Comparison of ENCODE assay signal across 20 cellular contexts in genomic region chr6:88520445-88520844, GRCh38.
"Had no signal": no experiment of that assay in that cellular context is flagged by ENCODE, and none has a peak within 500 bp of the region (broad histone marks: within the 10 kb centered on the region; RNA-seq: fewer than 3 reads in every experiment).

No MANE protein-coding gene starts in this region.

- DNase-seq: dermis blood vessel endothelial cell; effector memory CD8-positive, alpha-beta T cell; erythroblast; left ventricle myocardium superior; lower lobe of right lung; naive thymus-derived CD8-positive, alpha-beta T cell; nephron progenitor cell; ovary; posterior cingulate gyrus; psoas muscle; spleen; stimulated activated CD4-positive, alpha-beta T cell treated with anti-CD3 and anti-CD28 coated beads, Interleukin-4, amount 100 ng/mL, for 4 hours; stimulated activated naive CD8-positive, alpha-beta T cell treated with anti-CD3 and anti-CD28 coated beads, Interleukin-15, Interleukin-2, amounts not matched to agents 100 U/mL and 50 U/mL, for 24 hours; substantia nigra; testis; tibial artery; upper lobe of left lung had no signal

- H3K4me1 ChIP-seq: lower lobe of right lung, psoas muscle, spleen, testis, upper lobe of left lung had no signal

- H3K4me1 Mint-ChIP-seq: naive thymus-derived CD8-positive, alpha-beta T cell; stimulated activated memory B cell treated with anti-CD40 and anti-IgM and Interleukin-4, amounts not matched to agents 10 μg/mL and 1 μg/mL and 100 μg/mL, for 72 hours had no signal

- H3K4me3 ChIP-seq: coronary artery, lower lobe of right lung, ovary, psoas muscle, skin epidermis, spleen, testis, tibial artery, upper lobe of left lung had no signal

- H3K4me3 Mint-ChIP-seq: effector memory CD8-positive, alpha-beta T cell; naive thymus-derived CD8-positive, alpha-beta T cell; nephron progenitor cell; stimulated activated memory B cell treated with anti-CD40 and anti-IgM and Interleukin-4, amounts not matched to agents 10 μg/mL and 1 μg/mL and 100 μg/mL, for 72 hours had no signal

- ATAC-seq: effector memory CD8-positive, alpha-beta T cell; left ventricle myocardium superior; lower lobe of right lung; naive thymus-derived CD8-positive, alpha-beta T cell; psoas muscle; stimulated activated memory B cell treated with anti-CD40 and anti-IgM and Interleukin-4, amounts not matched to agents 10 μg/mL and 1 μg/mL and 100 μg/mL, for 72 hours; stimulated activated naive CD8-positive, alpha-beta T cell treated with anti-CD3 and anti-CD28 coated beads, Interleukin-15, Interleukin-2, amounts not matched to agents 100 U/mL and 50 U/mL, for 24 hours had no signal

- H3K27ac Mint-ChIP-seq: effector memory CD8-positive, alpha-beta T cell; naive thymus-derived CD8-positive, alpha-beta T cell; stimulated activated memory B cell treated with anti-CD40 and anti-IgM and Interleukin-4, amounts not matched to agents 10 μg/mL and 1 μg/mL and 100 μg/mL, for 72 hours had no signal

- H3K9me3 ChIP-seq: lower lobe of right lung, ovary, psoas muscle, testis, tibial artery, upper lobe of left lung had no signal

- H3K27me3 ChIP-seq: ovary, spleen, testis, tibial artery, upper lobe of left lung had no signal

- H3K27me3 Mint-ChIP-seq: stimulated activated memory B cell treated with anti-CD40 and anti-IgM and Interleukin-4, amounts not matched to agents 10 μg/mL and 1 μg/mL and 100 μg/mL, for 72 hours had no signal

- H3K36me3 Mint-ChIP-seq: stimulated activated memory B cell treated with anti-CD40 and anti-IgM and Interleukin-4, amounts not matched to agents 10 μg/mL and 1 μg/mL and 100 μg/mL, for 72 hours had no signal

- H3K27ac ChIP-seq: coronary artery, lower lobe of right lung, ovary, psoas muscle, skin epidermis, spleen, testis, tibial artery, upper lobe of left lung had no signal

- H3K36me3 ChIP-seq: lower lobe of right lung, ovary, spleen, tibial artery, upper lobe of left lung had no signal
